Comparison of ENCODE assay signal across 8 cellular contexts in the genomic region with DNA sequence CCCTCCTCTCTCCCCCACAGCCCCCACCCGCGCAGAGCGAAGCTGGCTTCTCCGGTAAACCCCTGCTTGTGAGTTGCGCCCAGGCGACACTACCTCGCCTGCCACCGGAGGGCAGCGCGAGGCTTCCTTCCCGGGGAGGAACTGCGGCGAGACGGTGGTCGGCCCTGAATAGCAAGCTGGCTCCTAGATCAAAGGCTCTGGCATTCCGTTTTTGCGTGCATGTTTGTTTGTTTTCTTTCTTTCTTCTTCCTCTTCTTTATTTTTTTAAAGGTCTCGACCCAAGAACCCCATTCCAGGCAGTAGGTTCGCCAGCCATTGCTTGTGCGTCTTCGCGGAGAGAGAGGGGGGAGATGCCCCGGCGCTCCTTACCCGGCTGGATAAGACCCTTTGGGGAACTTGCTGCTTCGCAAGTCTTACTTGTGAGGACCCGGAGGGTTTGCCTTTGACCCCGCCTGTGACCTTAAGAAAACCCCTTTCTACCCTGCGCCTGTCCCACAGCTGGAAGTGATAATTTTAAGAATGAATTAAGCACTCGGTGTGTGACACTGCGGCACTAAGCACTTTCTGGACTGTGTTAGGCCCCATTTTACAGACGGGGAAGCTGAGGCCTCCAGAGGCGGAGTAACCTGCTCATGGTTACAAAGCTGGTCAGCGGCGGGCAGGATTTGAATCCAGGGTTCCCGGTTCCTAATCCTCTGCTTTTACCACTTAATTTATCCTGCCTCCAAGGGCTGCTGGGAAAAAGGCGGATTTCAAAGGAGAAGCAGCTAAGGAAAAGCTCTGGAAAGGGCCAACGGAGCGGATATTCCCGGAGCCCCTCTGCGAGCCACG.
A peak's percentile ranks its signal among the peaks of the same experiment; 100 is the strongest.
DNase-seq lines count a peak whose midpoint lies in the region; ATAC-seq and TF ChIP-seq lines count a peak whose summit lies in the region.

No MANE protein-coding gene starts in this region.

- POLR2A ChIA-PET in A673 (lab: Charles Lee; ENCODE audit: low non-redundant PET): no interaction called here
- POLR2A ChIA-PET in naive thymus-derived CD8-positive, alpha-beta T cell (lab: Charles Lee): no interaction called here

- peak overlapping the region; percentile 44 to 81 (median 67) for H3K4me3 Mint-ChIP-seq in naive thymus-derived CD8-positive, alpha-beta T cell

- peaks cover 5 to 22% (median 17%) of the 10 kb centered on the region in 4 donors for H3K4me1 Mint-ChIP-seq in naive thymus-derived CD8-positive, alpha-beta T cell

- no peaks in the 10 kb centered on the region for H3K9me3 ChIP-seq in A673 (ENCODE audit: low read depth, low read length, poor library complexity, severe bottlenecking)
- no peaks in the 10 kb centered on the region for H3K9me3 ChIP-seq in transverse colon

- H3K36me3 Mint-ChIP-seq in naive thymus-derived CD8-positive, alpha-beta T cell: no peaks in the 10 kb centered on the region

- TF ChIP-seq POLR2A in transverse colon (IDR thresholded peaks at IDR 0.05): no peak

- no peaks in the 10 kb centered on the region for H3K27me3 ChIP-seq in A673 (replicated peaks; ENCODE audit: insufficient read depth, low read depth, low read length, poor library complexity)
- H3K27me3 ChIP-seq in transverse colon: peaks cover 22% of the 10 kb centered on the region

- H3K36me3 ChIP-seq in A673 (ENCODE audit: insufficient read depth, low read length, poor library complexity, severe bottlenecking) (no peaks in the 10 kb centered on the region), transverse colon (no peaks in the 10 kb centered on the region)

- TSS peak; percentile 70 for BruUV-seq in A673 (replicated peaks; lab: Mats Ljungman, UMichigan)

- in situ Hi-C loops in transverse colon (cut with MboI; ENCODE audit: low pct_ligation_motif_present in 1 of 4, low pct_unique_long_range_greater_than_20kb in 1 of 4, low sequenced_read_pairs in 3 of 4): no loop called here

- H3K4me3 ChIP-seq in A673 (ENCODE audit: low read depth, low read length, poor library complexity, severe bottlenecking) (peak overlapping the region; percentile 62), fibroblast of villous mesenchyme (ENCODE audit: low read depth, low read length) (peak overlapping the region; percentile 57), transverse colon (peak overlapping the region; percentile 29 to 72 (median 52))

- H3K9me3 Mint-ChIP-seq in naive thymus-derived CD8-positive, alpha-beta T cell: no peaks in the 10 kb centered on the region

- TF ChIP-seq CTCF in A673 (conservative IDR thresholded peaks at IDR 0.05; ENCODE audit: low read depth, low read length) (peak; percentile 87), GM12873 (IDR thresholded peaks at IDR 0.05; ENCODE audit: insufficient read depth, low read depth, low read length, missing control alignments) (peak; percentile 67), fibroblast of villous mesenchyme (IDR thresholded peaks at IDR 0.05; ENCODE audit: insufficient read depth, low read depth, low read length) (peak; percentile 53), transverse colon (IDR thresholded peaks at IDR 0.05) (peak; percentile 49 to 69 (median 63))

- H3K27ac ChIP-seq in A673 (ENCODE audit: low read depth, low read length, poor library complexity, severe bottlenecking): peak overlapping the region; percentile 85
- peak overlapping the region; percentile 60 to 85 (median 74) for H3K27ac ChIP-seq in transverse colon

- CTCF ChIA-PET in A673 (lab: Charles Lee): interaction anchor here (0.6 to 1.8 kb wide), 12 partner anchors 18 to 370 kb away, joined by 3 to 7 read pairs (median 4); no protein-coding TSS in a partner anchor

- H3K4me1 ChIP-seq in A673 (ENCODE audit: insufficient read depth, low read length, poor library complexity, severe bottlenecking) (peaks cover 45% of the 10 kb centered on the region), transverse colon (peaks cover 7 to 41% (median 27%) of the 10 kb centered on the region in 4 donors)

- peaks cover 34 to 81% (median 55%) of the 10 kb centered on the region in 5 donors for H3K27me3 Mint-ChIP-seq in naive thymus-derived CD8-positive, alpha-beta T cell

- DNase-seq in A673 (ENCODE audit: low spot score): peak; percentile 90
- DNase-seq in NCI-H1930 (lab: John Stamatoyannopoulos, UW): peak; percentile 48 to 52
- peak; percentile 41 for DNase-seq in activated T-cell treated with anti-CD3 and anti-CD28 coated beads for 48 hours (ENCODE audit: low read depth)
- DNase-seq in fibroblast of villous mesenchyme (ENCODE audit: low read depth): peak; percentile 68
- DNase-seq in naive thymus-derived CD8-positive, alpha-beta T cell: peak in 9 of 10 donors; percentile 18 to 67 (median 35)
- DNase-seq in transverse colon: peak; percentile 56
- no peak for DNase-seq in T-helper 9 cell

- ATAC-seq in naive thymus-derived CD8-positive, alpha-beta T cell: peak; percentile 80 to 86

- TF ChIP-seq EP300 in transverse colon (IDR thresholded peaks at IDR 0.05; ENCODE audit: low read depth): no peak

- intact Hi-C loops in A673 (cut with micrococcal nuclease; ENCODE audit: unreplicated experiment): loop anchor here (2.0 to 10.0 kb wide), 4 partner anchors 50 to 372 kb away; no protein-coding TSS in a partner anchor
- intact Hi-C loops in transverse colon (cut with DNase I; ENCODE audit: low total_unique reads): loop anchor here (1.0 kb wide), 1 partner anchor 93 kb away; the partner anchor contains the start of gene SIRPA

- WGBS in transverse colon (ENCODE audit: low coverage in 1 of 2), 2 donors: 0 to 1% methylated on average over 10 to 41 of the region's 42 CpGs

- H3K27ac Mint-ChIP-seq in naive thymus-derived CD8-positive, alpha-beta T cell: peak overlapping the region in 1 of 10 donors; percentile 50
